8 cellular contexts compared by ENCODE assay signal in genomic region chr18:21703241-21703820, GRCh38. TPM values are rescaled to one million over a fixed set of nuclear protein-coding genes. Genes with fewer than 3 reads are reported as not detected.
DNase-seq lines count a peak whose midpoint lies in the region; ATAC-seq and TF ChIP-seq lines count a peak whose summit lies in the region.

No MANE protein-coding gene starts in this region.

- H3K27ac Mint-ChIP-seq in Caco-2 (ENCODE audit: unreplicated experiment) (peak overlapping the region; percentile 64), H9 (peak overlapping the region in 2 of 3 experiments; percentile 62 to 75; a peak in 3 of 7 replicates), chondrocyte (ENCODE audit: unreplicated experiment) (peak overlapping the region; percentile 83)

- POLR2A ChIA-PET in Caco-2 (lab: Charles Lee) = interaction anchor here (1.0 to 1.2 kb wide), 2 partner anchors 16 to 37 kb away, joined by 3 to 9 read pairs; no protein-coding TSS in a partner anchor

- H3K18ac ChIP-seq in H9 (ENCODE audit: insufficient read length, low read depth, low read length) = no peak overlapping the region

- H3K4ac ChIP-seq in H9 (ENCODE audit: low read depth, low read length) = no peak overlapping the region

- H3K79me2 ChIP-seq in H9 (ENCODE audit: insufficient read depth, low read length) = no peaks in the 10 kb centered on the region

- H3K56ac ChIP-seq in H9 (ENCODE audit: insufficient read length, low read depth, low read length) = no peak overlapping the region

- H3K27me3 ChIP-seq in Caco-2 (replicated peaks; ENCODE audit: control insufficient read depth, insufficient read depth, low read length) = no peaks in the 10 kb centered on the region
- H3K27me3 ChIP-seq in H9 (ENCODE audit: insufficient read depth, low read length) = no peaks in the 10 kb centered on the region
- H3K27me3 ChIP-seq in upper lobe of right lung = no peaks in the 10 kb centered on the region

- no peak overlapping the region for H3K23ac ChIP-seq in H9 (ENCODE audit: insufficient read length, low read depth, low read length)

- CTCF ChIA-PET in Caco-2 (lab: Charles Lee) = interaction anchor here (1.5 kb wide), 1 partner anchor 38 kb away, joined by 10 read pairs; the partner anchor contains the start of gene MIB1

- DNase-seq in Caco-2 (peak in 1 of 2 experiments; percentile 32), H9 (peak; percentile 34), chondrocyte (ENCODE audit: low spot score) (no peak), mucosa of descending colon (peak; percentile 63 to 77 (median 76)), upper lobe of right lung (no peak), 8988T (no peak), DMS 273 treated with DMSO at 0.1 percent for 48 hours (lab: John Stamatoyannopoulos, UW) (no peak)

- no peak overlapping the region for H2BK120ac ChIP-seq in H9 (ENCODE audit: low read depth, low read length, poor library complexity, severe bottlenecking)

- no peak overlapping the region for H4K8ac ChIP-seq in H9 (replicated peaks; ENCODE audit: insufficient read length, low read depth, low read length)

- WGBS in H9 (ENCODE audit: extremely low coverage, insufficient read length, low lambda C conversion rate) = no CpG with 5 or more reads among the region's 17 CpGs

- no peak for TF ChIP-seq CTCF in Caco-2 (IDR thresholded peaks at IDR 0.05; ENCODE audit: insufficient read depth in 1 of 2, low read depth in 1 of 2, low read length in 1 of 2, severe bottlenecking in 1 of 2, unreplicated experiment in 1 of 2)
- TF ChIP-seq CTCF in H9 (conservative IDR thresholded peaks at IDR 0.05) = no peak
- no peak for TF ChIP-seq CTCF in chondrocyte (IDR thresholded peaks at IDR 0.05)
- no peak for TF ChIP-seq CTCF in mucosa of descending colon (IDR thresholded peaks at IDR 0.05)
- TF ChIP-seq CTCF in upper lobe of right lung (IDR thresholded peaks at IDR 0.05) = no peak

- peak; percentile 40 for ATAC-seq in mucosa of descending colon
- ATAC-seq in upper lobe of right lung = no peak

- H3K14ac ChIP-seq in H9 (ENCODE audit: insufficient read depth, low read length) = peak overlapping the region; percentile 88

- intact Hi-C loops in Caco-2 (cut with micrococcal nuclease; ENCODE audit: unreplicated experiment) = no loop called here
- intact Hi-C loops in mucosa of descending colon (cut with DNase I, micrococcal nuclease) = no loop called here
- intact Hi-C loops in upper lobe of right lung (cut with DNase I) = no loop called here

- H3K9me3 ChIP-seq in Caco-2 (no peaks in the 10 kb centered on the region), H9 (ENCODE audit: control insufficient read depth, low read depth, low read length) (no peaks in the 10 kb centered on the region), mucosa of descending colon (no peaks in the 10 kb centered on the region), upper lobe of right lung (no peaks in the 10 kb centered on the region)

- no peak overlapping the region for H4K91ac ChIP-seq in H9 (ENCODE audit: insufficient read length, low read depth, low read length)

- no peak overlapping the region for H3K27ac ChIP-seq in H9 (ENCODE audit: insufficient read length, low read depth, low read length)
- H3K27ac ChIP-seq in upper lobe of right lung = peak overlapping the region; percentile 91

- no peaks in the 10 kb centered on the region for H3K9me3 Mint-ChIP-seq in Caco-2 (ENCODE audit: unreplicated experiment)
- H3K9me3 Mint-ChIP-seq in H9 = peaks cover 10 to 14% of the 10 kb centered on the region in 2 experiments
- no peaks in the 10 kb centered on the region for H3K9me3 Mint-ChIP-seq in chondrocyte (ENCODE audit: low read depth)

- no peaks in the 10 kb centered on the region for H3K36me3 ChIP-seq in Caco-2 (ENCODE audit: control insufficient read depth, insufficient read depth, low read length)
- H3K36me3 ChIP-seq in mucosa of descending colon (ENCODE audit: low read depth) = no peaks in the 10 kb centered on the region
- no peaks in the 10 kb centered on the region for H3K36me3 ChIP-seq in upper lobe of right lung

- no peak overlapping the region for H3T11ph ChIP-seq in H9 (ENCODE audit: low read length)

- BruUV-seq in Caco-2 (replicated peaks; lab: Mats Ljungman, UMichigan) = no TSS peak

- no peaks in the 10 kb centered on the region for H3K27me3 Mint-ChIP-seq in Caco-2 (ENCODE audit: insufficient read depth, unreplicated experiment)
- peaks cover 10% of the 10 kb centered on the region for H3K27me3 Mint-ChIP-seq in H9 (ENCODE audit: low read depth)
- H3K27me3 Mint-ChIP-seq in chondrocyte (ENCODE audit: low read depth) = no peaks in the 10 kb centered on the region

- peak; percentile 42; the same call in 1 of the 2 replicates for TF ChIP-seq POLR2A in Raji (IDR thresholded peaks at IDR 0.05; ENCODE audit: insufficient read depth, low read depth, low read length)

- peak overlapping the region; percentile 66 for H3K9ac ChIP-seq in H9 (ENCODE audit: extremely low read depth, insufficient read length, low read length)

- no peak overlapping the region for H2BK12ac ChIP-seq in H9 (ENCODE audit: insufficient read length, low read depth, low read length)

- no peak overlapping the region for H4K5ac ChIP-seq in H9 (ENCODE audit: insufficient read length, low read depth, low read length)

- no peak overlapping the region for H2AK5ac ChIP-seq in H9 (ENCODE audit: insufficient read length, low read length)

- H3K4me3 ChIP-seq in Caco-2 (ENCODE audit: low read depth, low read length) (peak overlapping the region; percentile 84), mucosa of descending colon (peak overlapping the region; percentile 88), upper lobe of right lung (peak overlapping the region; percentile 80)

- H3K4me1 Mint-ChIP-seq in Caco-2 (ENCODE audit: low read depth, unreplicated experiment) (peaks cover 6% of the 10 kb centered on the region), H9 (peaks cover 13 to 21% of the 10 kb centered on the region in 2 experiments), chondrocyte (ENCODE audit: low read depth) (peaks cover 13% of the 10 kb centered on the region)

- H3K79me1 ChIP-seq in H9 (ENCODE audit: insufficient read depth, low read depth, low read length, poor library complexity, severe bottlenecking) = no peaks in the 10 kb centered on the region

- H3K4me3 Mint-ChIP-seq in Caco-2 (ENCODE audit: unreplicated experiment) (peak overlapping the region; percentile 86), H9 (peak overlapping the region; percentile 83 to 93), chondrocyte (ENCODE audit: unreplicated experiment) (peak overlapping the region; percentile 88)

- no peaks in the 10 kb centered on the region for H4K20me1 ChIP-seq in H9 (ENCODE audit: control insufficient read depth, insufficient read depth, insufficient read length)

- H2BK15ac ChIP-seq in H9 (ENCODE audit: low read depth, low read length) = no peak overlapping the region

- no peak overlapping the region for H2BK20ac ChIP-seq in H9 (ENCODE audit: low read depth, low read length, poor library complexity, severe bottlenecking)

- peaks cover 21% of the 10 kb centered on the region for H3K4me1 ChIP-seq in Caco-2
- H3K4me1 ChIP-seq in H9 (ENCODE audit: insufficient read depth, low read length) = no peaks in the 10 kb centered on the region
- peaks cover 12% of the 10 kb centered on the region for H3K4me1 ChIP-seq in mucosa of descending colon (ENCODE audit: low read depth)
- H3K4me1 ChIP-seq in upper lobe of right lung = peaks cover 10% of the 10 kb centered on the region

- H3K4me2 ChIP-seq in H9 (ENCODE audit: insufficient read depth, insufficient read length, low read length) = peak overlapping the region; percentile 99

- peak overlapping the region; percentile 24 for H2AFZ ChIP-seq in H9 (ENCODE audit: low read length)

- H3K23me2 ChIP-seq in H9 (ENCODE audit: insufficient read length, low read depth, low read length, poor library complexity, severe bottlenecking) = peaks cover 6% of the 10 kb centered on the region

- H3K36me3 Mint-ChIP-seq in Caco-2 (ENCODE audit: insufficient read depth, unreplicated experiment) (peaks cover 40% of the 10 kb centered on the region), H9 (ENCODE audit: insufficient read depth in 1 of 3, low read depth in 3 of 3) (peaks cover 11 to 35% (median 33%) of the 10 kb centered on the region in 3 experiments), chondrocyte (ENCODE audit: low read depth) (no peaks in the 10 kb centered on the region)

- H2BK5ac ChIP-seq in H9 (ENCODE audit: insufficient read length, low read length) = no peak overlapping the region

RNA-seq across cellular contexts. Expression of gene ABHD3, which starts 1.2 kb away (rescaled TPM):
- total RNA-seq in Caco-2 (2022) (29.3 and 31.8 TPM in 2 replicates), H9 (2021) (12.0 and 12.5 TPM in 2 replicates), chondrocyte (3.7 to 6.8 TPM (median 4.3 TPM) in 3 replicates), mucosa of descending colon (100 to 1,000 TPM in 2 of 3 donors, 10 to 100 TPM in 1; 82.7 to 160 (median 150) TPM), upper lobe of right lung (23.8 TPM)

RNA-seq across cellular contexts. Expression of gene MIB1, which starts 37.3 kb away (rescaled TPM):
- total RNA-seq in Caco-2 (2022) = 43.2 and 48.1 TPM in 2 replicates
- 45.7 and 48.8 TPM in 2 replicates for total RNA-seq in H9 (2021)
- total RNA-seq in chondrocyte = 68.0 to 75.4 TPM (median 70.2 TPM) in 3 replicates
- 10 to 100 TPM; 29.0 to 45.1 (median 33.1) TPM for total RNA-seq in mucosa of descending colon
- 31.3 TPM for total RNA-seq in upper lobe of right lung

Comparison
In these comparisons a context has a peak if more than half of its experiments do, and no peak if none do; other contexts are left out.
1. DNase-seq: peak in H9 (single experiment) and mucosa of descending colon (3 of 3); none in chondrocyte (single experiment), upper lobe of right lung (single experiment), 8988T (single experiment) and DMS 273 treated with DMSO at 0.1 percent for 48 hours (single experiment).
2. Peak in every context shown above with its lines, with median percentiles within 50 percentile points of each other: H3K4me3 ChIP-seq, H3K27ac Mint-ChIP-seq and H3K4me3 Mint-ChIP-seq.